Comparison of ENCODE assay signal across 28 cellular contexts in the genomic region with DNA sequence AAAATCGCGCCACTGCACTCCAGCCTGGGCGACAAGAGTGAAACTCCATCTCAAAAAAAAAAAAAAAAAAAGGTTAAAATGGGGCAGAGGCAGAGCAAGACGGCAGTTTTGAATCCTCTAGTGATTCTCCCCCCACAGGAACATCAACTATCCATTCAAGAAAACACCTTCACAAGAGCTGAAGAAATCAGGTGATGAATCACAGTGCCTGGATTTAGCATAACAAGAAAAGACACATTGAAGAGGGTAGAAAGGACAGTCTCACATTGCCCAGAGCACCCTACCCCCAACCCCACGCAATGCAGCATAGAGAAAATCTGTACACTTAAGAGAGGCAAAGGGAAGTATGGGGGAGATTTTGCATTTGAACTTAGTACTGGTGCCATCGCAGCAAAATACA. TPM values are rescaled to one million over a fixed set of nuclear protein-coding genes. Genes with fewer than 3 reads are reported as not detected.
"Had no signal": no experiment of that assay in that cellular context is flagged by ENCODE, and none has a peak within 500 bp of the region (broad histone marks: within the 10 kb centered on the region; RNA-seq: fewer than 3 reads in every experiment).

No MANE protein-coding gene starts in this region.

- DNase-seq: activated CD4-positive, alpha-beta memory T cell treated with anti-CD3 and anti-CD28 coated beads for 36 hours; activated CD4-positive, alpha-beta T cell treated with anti-CD3 and anti-CD28 coated beads, Interleukin-2, amount 10 ng/mL, durations not matched to agents 24 days and 14 days; activated CD4-positive, CD25-positive, alpha-beta regulatory T cell treated with anti-CD3 and anti-CD28 coated beads, Interleukin-2, amount 50 U/mL, for 72 hours; activated gamma-delta T cell treated with Interleukin-2 at 50 U/mL for 16 hours; activated naive CD4-positive, alpha-beta T cell treated with anti-CD3 and anti-CD28 coated beads, Interleukin-2, amount 10 ng/mL, durations not matched to agents 7 days and 5 days; activated naive CD8-positive, alpha-beta T cell treated with anti-CD3 and anti-CD28 coated beads for 36 hours; activated T-cell treated with anti-CD3 and anti-CD28 coated beads for 4 hours; activated T-cell treated with anti-CD3 and anti-CD28 coated beads, Interleukin-2, amount 50 U/mL, for 48 hours; anterior cingulate cortex; KG1; NCI-H1092 treated with DMSO at 0.1 percent for 48 hours; NCI-H1417 treated with DMSO at 0.1 percent for 48 hours; NCI-H1694; NCI-H2029 treated with DMSO at 0.1 percent for 48 hours; NCI-H510A treated with DMSO at 0.1 percent for 48 hours; NCI-H69; Peyer's patch; Right ventricle myocardium superior; SJCRH30; SW 1271 had no signal

- H3K4me1 Mint-ChIP-seq: activated CD4-positive, alpha-beta T cell treated with anti-CD3 and anti-CD28 coated beads, Interleukin-2, amount 10 ng/mL, durations not matched to agents 24 days and 14 days had no signal

- H3K4me3 ChIP-seq: Peyer's patch, SJCRH30 had no signal

- H3K4me1 ChIP-seq: Peyer's patch, SJCRH30 had no signal

- H3K9me3 ChIP-seq: Peyer's patch, SJCRH30 had no signal

- H3K9me3 Mint-ChIP-seq: activated CD4-positive, alpha-beta memory T cell treated with anti-CD3 and anti-CD28 coated beads for 36 hours; activated CD4-positive, alpha-beta T cell treated with anti-CD3 and anti-CD28 coated beads, Interleukin-2, amount 10 ng/mL, durations not matched to agents 24 days and 14 days; activated naive CD4-positive, alpha-beta T cell treated with anti-CD3 and anti-CD28 coated beads, Interleukin-2, amount 10 ng/mL, durations not matched to agents 7 days and 5 days; activated naive CD8-positive, alpha-beta T cell treated with anti-CD3 and anti-CD28 coated beads for 36 hours; activated T-helper 2 cell treated with anti-CD3 and anti-CD28 coated beads, Interferon-gamma antibody, Interleukin-2, Interleukin-4, amounts not matched to agents 10 μg/mL and 5 μg/mL and 100 μg/mL, durations not matched to agents 14 hours and 24 hours and 36 hours; T-helper 1 cell treated with Interleukin-12 subunit alpha and Interleukin-12 subunit beta and Interleukin-4 antibody, amounts not matched to agents 30 μg/mL and 1 μg/mL, for 36 hours; WTC11 had no signal

- H3K27ac ChIP-seq: Peyer's patch, RWPE1, SJCRH30 had no signal

- ATAC-seq: SK-N-SH treated with all-trans-retinoic acid at 6 μM for 48 hours, WTC11 had no signal

- H3K36me3 ChIP-seq: Peyer's patch, SJCRH30 had no signal

- H3K27ac Mint-ChIP-seq: activated CD4-positive, alpha-beta memory T cell treated with anti-CD3 and anti-CD28 coated beads for 36 hours; activated CD4-positive, alpha-beta T cell treated with anti-CD3 and anti-CD28 coated beads, Interleukin-2, amount 10 ng/mL, durations not matched to agents 24 days and 14 days; activated naive CD4-positive, alpha-beta T cell treated with anti-CD3 and anti-CD28 coated beads, Interleukin-2, amount 10 ng/mL, durations not matched to agents 7 days and 5 days; activated naive CD8-positive, alpha-beta T cell treated with anti-CD3 and anti-CD28 coated beads for 36 hours; T-helper 1 cell treated with Interleukin-12 subunit alpha and Interleukin-12 subunit beta and Interleukin-4 antibody, amounts not matched to agents 30 μg/mL and 1 μg/mL, for 36 hours; WTC11 had no signal

- H3K4me3 Mint-ChIP-seq: activated CD4-positive, alpha-beta memory T cell treated with anti-CD3 and anti-CD28 coated beads for 36 hours; activated CD4-positive, alpha-beta T cell treated with anti-CD3 and anti-CD28 coated beads, Interleukin-2, amount 10 ng/mL, durations not matched to agents 24 days and 14 days; activated naive CD4-positive, alpha-beta T cell treated with anti-CD3 and anti-CD28 coated beads, Interleukin-2, amount 10 ng/mL, durations not matched to agents 7 days and 5 days; activated naive CD8-positive, alpha-beta T cell treated with anti-CD3 and anti-CD28 coated beads for 36 hours; T-helper 1 cell treated with Interleukin-12 subunit alpha and Interleukin-12 subunit beta and Interleukin-4 antibody, amounts not matched to agents 30 μg/mL and 1 μg/mL, for 36 hours; WTC11 had no signal

- H3K36me3 Mint-ChIP-seq: activated CD4-positive, alpha-beta memory T cell treated with anti-CD3 and anti-CD28 coated beads for 36 hours; activated naive CD4-positive, alpha-beta T cell treated with anti-CD3 and anti-CD28 coated beads, Interleukin-2, amount 10 ng/mL, durations not matched to agents 7 days and 5 days; WTC11 had no signal

- H3K27me3 ChIP-seq: Peyer's patch had no signal

- H3K27me3 Mint-ChIP-seq: activated CD4-positive, alpha-beta memory T cell treated with anti-CD3 and anti-CD28 coated beads for 36 hours; activated naive CD4-positive, alpha-beta T cell treated with anti-CD3 and anti-CD28 coated beads, Interleukin-2, amount 10 ng/mL, durations not matched to agents 7 days and 5 days; activated naive CD8-positive, alpha-beta T cell treated with anti-CD3 and anti-CD28 coated beads for 36 hours had no signal

RNA-seq across cellular contexts. Expression of gene RNF43, which starts 28.8 kb away (rescaled TPM):
- total RNA-seq: SJCRH30 had no signal

RNA-seq across cellular contexts. Expression of gene HSF5, which starts 42.1 kb away (rescaled TPM):
- total RNA-seq: cardiac septum, chondrocyte, MCF 10A, Right ventricle myocardium superior, SJCRH30 had no signal
